In the genomic region with DNA sequence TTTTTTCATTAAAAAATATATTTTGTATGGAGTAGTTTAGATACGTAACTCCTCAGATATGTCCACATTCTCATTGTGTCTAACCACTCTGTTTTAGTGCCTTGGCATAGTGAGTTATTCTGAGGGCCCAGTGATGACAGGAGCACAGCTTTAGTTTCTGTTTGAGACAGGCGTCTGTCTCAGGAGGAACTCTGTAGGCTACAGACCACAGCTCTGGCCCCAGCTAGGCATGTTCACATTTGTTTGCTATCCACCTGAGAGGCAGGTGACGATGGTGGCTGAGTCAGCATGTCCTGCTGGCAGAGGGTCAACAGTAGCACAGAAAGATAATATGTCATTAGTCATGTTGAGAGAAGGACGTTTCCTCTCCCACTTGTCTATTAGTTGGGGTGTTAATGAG, we compare ENCODE assay signal across 9 cellular contexts. TPM values are rescaled to one million over a fixed set of nuclear protein-coding genes. Genes with fewer than 3 reads are reported as not detected.
DNase-seq lines count a peak whose midpoint lies in the region; ATAC-seq and TF ChIP-seq lines count a peak whose summit lies in the region.
"Had no signal": no experiment of that assay in that cellular context is flagged by ENCODE, and none has a peak within 500 bp of the region (broad histone marks: within the 10 kb centered on the region; RNA-seq: fewer than 3 reads in every experiment).

No MANE protein-coding gene starts in this region.

- no peak for TF ChIP-seq POLR2A in heart left ventricle (IDR thresholded peaks at IDR 0.05)

- no peaks in the 10 kb centered on the region for H3K9me3 ChIP-seq in heart left ventricle

- H3K9me3 Mint-ChIP-seq in stimulated activated naive CD8-positive, alpha-beta T cell treated with anti-CD3 and anti-CD28 coated beads, Interleukin-15, amount 100 ng/mL, for 72 hours: no peaks in the 10 kb centered on the region
- H3K9me3 Mint-ChIP-seq: stimulated activated naive CD8-positive, alpha-beta T cell treated with anti-CD3 and anti-CD28 coated beads, Interleukin-15, Interleukin-2, amounts not matched to agents 100 ng/mL and 50 ng/mL, for 24 hours had no signal

- H3K27ac ChIP-seq in heart left ventricle: peak overlapping the region in 6 of 12 donors; percentile 10 to 44 (median 22)

- ATAC-seq in GM18520 (IDR thresholded peaks at IDR 0.05; ENCODE audit: unreplicated experiment): peak; percentile 98
- peak; percentile 77 for ATAC-seq in HG02610 (IDR thresholded peaks at IDR 0.05; ENCODE audit: unreplicated experiment)
- peak in 3 of 4 donors; percentile 56 to 61 (median 58) for ATAC-seq in heart left ventricle
- no peak for ATAC-seq in stimulated activated naive CD8-positive, alpha-beta T cell treated with anti-CD3 and anti-CD28 coated beads, Interleukin-15, amount 100 ng/mL, for 72 hours

- no peak overlapping the region for H3K4me3 ChIP-seq in heart left ventricle

- POLR2A ChIA-PET in HEK293T (lab: Yijun Ruan, JAX): interaction anchor here (1.1 to 2.7 kb wide), 2 partner anchors 15 to 16 kb away, joined by 3 to 9 read pairs; a partner anchor contains a TSS

- DNase-seq in NCI-H2029 treated with DMSO at 0.1 percent for 48 hours (lab: John Stamatoyannopoulos, UW): peak; percentile 93
- peak in 1 of 5 donors; percentile 30 for DNase-seq in heart left ventricle
- DNase-seq in stimulated activated naive CD8-positive, alpha-beta T cell treated with anti-CD3 and anti-CD28 coated beads, Interleukin-15, amount 100 ng/mL, for 72 hours: no peak
- no peak for DNase-seq in activated gamma-delta T cell (lab: John Stamatoyannopoulos, UW)
- DNase-seq in activated CD4-positive, CD25-positive, alpha-beta regulatory T cell (lab: John Stamatoyannopoulos, UW): no peak
- DNase-seq in HEK293T (ENCODE audit: extremely low spot score): no peak

- CTCF ChIA-PET in HEK293T (lab: Yijun Ruan, JAX): interaction anchor here (0.6 kb wide), 1 partner anchor 159 kb away, joined by 3 read pairs; no protein-coding TSS in a partner anchor

- H3K27ac Mint-ChIP-seq in stimulated activated naive CD8-positive, alpha-beta T cell treated with anti-CD3 and anti-CD28 coated beads, Interleukin-15, amount 100 ng/mL, for 72 hours: no peak overlapping the region
- H3K27ac Mint-ChIP-seq: stimulated activated naive CD8-positive, alpha-beta T cell treated with anti-CD3 and anti-CD28 coated beads, Interleukin-15, Interleukin-2, amounts not matched to agents 100 ng/mL and 50 ng/mL, for 24 hours had no signal

- TF ChIP-seq CTCF in heart left ventricle (IDR thresholded peaks at IDR 0.05): no peak

- WGBS in heart left ventricle, 4 donors: 39 to 47% (median 43%) methylated on average over 4 of the region's 4 CpGs

- peaks cover 0 to 31% (median 11%) of the 10 kb centered on the region in 12 donors for H3K4me1 ChIP-seq in heart left ventricle

- intact Hi-C loops in heart left ventricle (cut with DNase I): no loop called here

- H3K27me3 ChIP-seq in heart left ventricle: no peaks in the 10 kb centered on the region

- H3K36me3 ChIP-seq in heart left ventricle: no peaks in the 10 kb centered on the region

- H3K4me3 Mint-ChIP-seq in stimulated activated naive CD8-positive, alpha-beta T cell treated with anti-CD3 and anti-CD28 coated beads, Interleukin-15, amount 100 ng/mL, for 72 hours: no peak overlapping the region
- H3K4me3 Mint-ChIP-seq: stimulated activated naive CD8-positive, alpha-beta T cell treated with anti-CD3 and anti-CD28 coated beads, Interleukin-15, Interleukin-2, amounts not matched to agents 100 ng/mL and 50 ng/mL, for 24 hours had no signal

- H3K4me1 Mint-ChIP-seq in stimulated activated naive CD8-positive, alpha-beta T cell treated with anti-CD3 and anti-CD28 coated beads, Interleukin-15, amount 100 ng/mL, for 72 hours: peaks cover 2% of the 10 kb centered on the region

- H3K27me3 Mint-ChIP-seq in stimulated activated naive CD8-positive, alpha-beta T cell treated with anti-CD3 and anti-CD28 coated beads, Interleukin-15, amount 100 ng/mL, for 72 hours: no peaks in the 10 kb centered on the region
- H3K27me3 Mint-ChIP-seq: stimulated activated naive CD8-positive, alpha-beta T cell treated with anti-CD3 and anti-CD28 coated beads, Interleukin-15, Interleukin-2, amounts not matched to agents 100 ng/mL and 50 ng/mL, for 24 hours had no signal

TF ChIP-seq in HEK293T, 16 proteins besides CTCF, POLR2A, EP300 and RAD21:
- TF ChIP-seq BHLHE40 (IDR thresholded peaks at IDR 0.05; ENCODE audit: borderline replicate concordance): no peak
- no peak for TF ChIP-seq LEF1 (IDR thresholded peaks at IDR 0.05; ENCODE audit: borderline replicate concordance)
- no peak for TF ChIP-seq FOXK2 (IDR thresholded peaks at IDR 0.05)
- TF ChIP-seq, protein P1, sequence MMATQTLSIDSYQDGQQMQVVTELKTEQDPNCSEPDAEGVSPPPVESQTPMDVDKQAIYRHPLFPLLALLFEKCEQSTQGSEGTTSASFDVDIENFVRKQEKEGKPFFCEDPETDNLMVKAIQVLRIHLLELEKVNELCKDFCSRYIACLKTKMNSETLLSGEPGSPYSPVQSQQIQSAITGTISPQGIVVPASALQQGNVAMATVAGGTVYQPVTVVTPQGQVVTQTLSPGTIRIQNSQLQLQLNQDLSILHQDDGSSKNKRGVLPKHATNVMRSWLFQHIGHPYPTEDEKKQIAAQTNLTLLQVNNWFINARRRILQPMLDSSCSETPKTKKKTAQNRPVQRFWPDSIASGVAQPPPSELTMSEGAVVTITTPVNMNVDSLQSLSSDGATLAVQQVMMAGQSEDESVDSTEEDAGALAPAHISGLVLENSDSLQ (IDR thresholded peaks at IDR 0.05): no peak
- no peak for TF ChIP-seq SP1 (IDR thresholded peaks at IDR 0.05)
- TF ChIP-seq SUZ12 (IDR thresholded peaks at IDR 0.05): no peak
- TF ChIP-seq ELF4 (IDR thresholded peaks at IDR 0.05): no peak
- TF ChIP-seq FOXA1 (IDR thresholded peaks at IDR 0.05): no peak
- TF ChIP-seq FOXM1 (IDR thresholded peaks at IDR 0.05; ENCODE audit: borderline replicate concordance): no peak
- no peak for TF ChIP-seq TARDBP (IDR thresholded peaks at IDR 0.05)
- no peak for TF ChIP-seq ARNT (IDR thresholded peaks at IDR 0.05)
- TF ChIP-seq L3MBTL2 (conservative IDR thresholded peaks at IDR 0.05): no peak
- TF ChIP-seq ZNF384 (IDR thresholded peaks at IDR 0.05): no peak

RNA-seq across cellular contexts. Expression of a gene that starts 16.3 kb away (rescaled TPM):
- 10 to 100 TPM in 1 of 9 donors, 1 to 10 TPM in 8; 1.2 to 11.2 (median 3.6) TPM for total RNA-seq in heart left ventricle
- polyA plus RNA-seq in heart left ventricle: 1 to 10 TPM; 2.0 to 2.5 TPM
